In the genomic region with DNA sequence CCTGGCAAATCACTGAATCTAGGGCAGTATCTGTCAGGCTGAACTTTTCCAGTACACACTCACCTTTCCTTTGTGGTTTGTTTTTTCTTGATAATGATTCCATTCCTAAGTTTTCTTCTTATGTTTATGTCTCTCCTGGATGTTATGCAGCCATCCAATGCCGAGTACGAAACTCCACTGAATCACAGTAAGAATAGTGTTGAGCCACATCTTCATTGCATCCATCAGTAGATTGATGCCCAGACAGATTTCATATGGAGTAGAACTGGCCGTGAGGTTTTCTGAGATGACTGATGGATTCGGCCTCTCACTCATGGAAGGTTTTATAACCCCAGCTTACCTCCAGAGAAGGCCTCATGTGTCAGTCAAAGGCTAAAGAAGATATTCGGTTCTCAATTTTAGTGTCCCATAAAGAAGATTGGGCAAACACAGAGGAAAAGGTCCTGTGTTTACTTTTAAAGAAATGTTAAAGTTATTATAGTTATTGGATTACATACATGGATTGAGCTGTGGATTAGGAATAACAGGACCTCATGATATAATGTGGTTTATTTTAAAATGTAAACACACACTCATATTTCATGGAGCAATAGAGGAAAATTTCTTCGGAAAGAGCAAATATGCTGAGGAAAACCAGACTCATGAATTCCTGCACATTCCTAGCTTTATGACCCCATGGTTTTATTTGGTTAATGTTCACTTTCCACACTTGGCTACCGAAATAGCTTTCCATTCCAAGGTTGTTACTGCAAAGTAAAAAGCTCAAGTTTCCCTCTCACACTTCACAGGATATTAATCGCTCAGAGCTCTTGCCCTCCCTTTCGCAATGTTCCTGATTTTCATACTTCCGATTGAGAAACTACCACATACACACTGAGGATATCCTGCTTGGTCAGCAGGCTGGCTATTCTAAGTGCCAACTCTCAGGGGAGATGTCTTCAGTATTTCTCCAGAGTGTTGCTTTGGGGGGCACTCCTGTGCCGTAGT, we compare ENCODE assay signal across 9 cellular contexts.
DNase-seq lines count a peak whose midpoint lies in the region.
"Had no signal": no experiment of that assay in that cellular context is flagged by ENCODE, and none has a peak within 500 bp of the region (broad histone marks: within the 10 kb centered on the region; RNA-seq: fewer than 3 reads in every experiment).

No MANE protein-coding gene starts in this region.

- H2BK120ac ChIP-seq in neuronal stem cell (ENCODE audit: low read depth, low read length), result no peak overlapping the region

- H3K36me3 ChIP-seq in rectal smooth muscle tissue (ENCODE audit: control insufficient read depth, insufficient read depth, low read length) (no peaks in the 10 kb centered on the region), neuronal stem cell (replicated peaks in 1 of 2; ENCODE audit: control insufficient read depth in 2 of 2, insufficient read depth in 2 of 2, low read length in 2 of 2) (no peaks in the 10 kb centered on the region)

- H3K79me1 ChIP-seq in neuronal stem cell (ENCODE audit: low read depth, low read length), result no peaks in the 10 kb centered on the region

- H2BK5ac ChIP-seq in neuronal stem cell (ENCODE audit: low read length), result no peak overlapping the region

- no peak overlapping the region for H4K8ac ChIP-seq in neuronal stem cell (ENCODE audit: low read depth, low read length)

- peak overlapping the region; percentile 53 for H3K27ac ChIP-seq in rectal smooth muscle tissue (ENCODE audit: low read depth, low read length)
- H3K27ac ChIP-seq in neuronal stem cell (replicated peaks; ENCODE audit: low read length), result no peak overlapping the region

- no peak overlapping the region for H2BK15ac ChIP-seq in neuronal stem cell (ENCODE audit: low read length)

- no peaks in the 10 kb centered on the region for H3K9me3 ChIP-seq in neuronal stem cell (replicated peaks in 1 of 2; ENCODE audit: control insufficient read depth in 2 of 2, insufficient read depth in 1 of 2, low read depth in 1 of 2, low read length in 2 of 2)

- no peak overlapping the region for H2BK12ac ChIP-seq in neuronal stem cell (ENCODE audit: low read length)

- H3K23ac ChIP-seq in neuronal stem cell (ENCODE audit: low read depth, low read length, poor library complexity), result no peak overlapping the region

- DNase-seq in Daoy (ENCODE audit: low read depth) (peak; percentile 95), SKM-1 treated with dmso at 0.1 percent for 144 hours (lab: John Stamatoyannopoulos, UW; ENCODE audit: unreplicated experiment) (peak; percentile 87), glomerular endothelial cell (ENCODE audit: extremely low read depth, low read depth, low spot score) (peak; percentile 86), neuronal stem cell (ENCODE audit: low spot score) (no peak), inferior parietal cortex (ENCODE audit: extremely low spot score) (no peak), NCI-H510A (lab: John Stamatoyannopoulos, UW) (no peak)
- no peak for DNase-seq in activated naive CD4-positive, alpha-beta T cell treated with Interleukin-2 at 50 U/mL for 16 hours
- DNase-seq: activated CD4-positive, alpha-beta T cell treated with anti-CD3 and anti-CD28 coated beads, Interleukin-2, amount 50 U/mL, for 1 hour had no signal

- H3K27me3 ChIP-seq in rectal smooth muscle tissue (ENCODE audit: control insufficient read depth, insufficient read depth, low read length), result no peaks in the 10 kb centered on the region
- no peaks in the 10 kb centered on the region for H3K27me3 ChIP-seq in neuronal stem cell (ENCODE audit: control insufficient read depth in 3 of 3, insufficient read depth in 3 of 3, low read depth in 1 of 3, low read length in 3 of 3)

- no peak overlapping the region for H3K4me2 ChIP-seq in neuronal stem cell (ENCODE audit: insufficient read depth, low read length, poor library complexity, severe bottlenecking)

- no peak overlapping the region for H3K18ac ChIP-seq in neuronal stem cell (ENCODE audit: low read length)

- H3K4me1 ChIP-seq in rectal smooth muscle tissue (ENCODE audit: control insufficient read depth, insufficient read depth, low read length) (peaks cover 15% of the 10 kb centered on the region), neuronal stem cell (ENCODE audit: control insufficient read depth in 2 of 2, insufficient read depth in 1 of 2, low read depth in 1 of 2, low read length in 2 of 2) (no peaks in the 10 kb centered on the region)

- H3K9ac ChIP-seq in rectal smooth muscle tissue (ENCODE audit: low read length), result no peak overlapping the region
- H3K9ac ChIP-seq in neuronal stem cell (ENCODE audit: low read depth, low read length, poor library complexity), result no peak overlapping the region

- H3K14ac ChIP-seq in neuronal stem cell (ENCODE audit: low read length), result no peak overlapping the region

- H3K4me3 ChIP-seq in rectal smooth muscle tissue (ENCODE audit: low read length) (no peak overlapping the region), neuronal stem cell (ENCODE audit: low read length in 2 of 2) (no peak overlapping the region)

- WGBS in neuronal stem cell (ENCODE audit: extremely low coverage in 2 of 2, insufficient read length in 2 of 2, insufficient replicate concordance in 1 of 2), 2 donors, result no CpG with 5 or more reads among the region's 11 CpGs

- no peak overlapping the region for H2AK5ac ChIP-seq in neuronal stem cell (ENCODE audit: low read depth, low read length)

- no peak overlapping the region for H4K91ac ChIP-seq in neuronal stem cell (ENCODE audit: low read depth, low read length, poor library complexity)

- no peak overlapping the region for H3K4ac ChIP-seq in neuronal stem cell (ENCODE audit: low read length)

- H2AFZ ChIP-seq in neuronal stem cell (ENCODE audit: low read length), result no peak overlapping the region

Comparison
In these comparisons a context has a peak if more than half of its experiments do, and no peak if none do; other contexts are left out.
1. DNase-seq: peak in Daoy (single experiment), SKM-1 treated with dmso at 0.1 percent for 144 hours (single experiment) and glomerular endothelial cell (single experiment); none in neuronal stem cell (single experiment), inferior parietal cortex (single experiment), NCI-H510A (single experiment) and activated naive CD4-positive, alpha-beta T cell treated with Interleukin-2 at 50 U/mL for 16 hours (single experiment).